In the genomic region with DNA sequence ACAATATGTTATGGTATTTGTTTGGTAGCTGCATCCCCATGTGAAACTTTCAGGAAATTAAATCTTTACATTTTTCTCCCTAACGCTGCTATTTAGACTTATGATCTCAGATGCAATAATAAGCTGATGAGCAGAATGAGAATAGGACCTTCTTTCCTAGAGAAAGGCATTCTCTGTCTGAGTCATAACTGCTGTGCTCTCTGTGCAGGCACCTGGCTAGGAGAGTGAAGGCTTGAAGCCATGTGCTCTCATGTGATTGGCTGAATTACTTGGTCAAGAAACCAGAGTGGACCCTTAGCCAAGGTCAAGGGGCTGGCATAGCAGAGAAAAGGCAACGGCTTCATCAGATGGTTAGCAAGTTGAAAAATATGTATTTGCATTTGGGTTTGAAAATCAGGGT, we compare ENCODE assay signal across 23 cellular contexts.
A peak's percentile ranks its signal among the peaks of the same experiment; 100 is the strongest.
DNase-seq lines count a peak whose midpoint lies in the region; ATAC-seq, FAIRE-seq and TF ChIP-seq lines count a peak whose summit lies in the region.
"Had no signal": no experiment of that assay in that cellular context is flagged by ENCODE, and none has a peak within 500 bp of the region (broad histone marks: within the 10 kb centered on the region; RNA-seq: fewer than 3 reads in every experiment).

No MANE protein-coding gene starts in this region.

- TF ChIP-seq EP300 in A549 (IDR thresholded peaks at IDR 0.05): no peak

- peak overlapping the region; percentile 96 to 97 for H3K27ac ChIP-seq in A549
- H3K27ac ChIP-seq: dorsolateral prefrontal cortex, esophagus muscularis mucosa, stomach, upper lobe of left lung had no signal

- H3K4me1 Mint-ChIP-seq in effector memory CD8-positive, alpha-beta T cell (ENCODE audit: low read depth in 2 of 2): no peaks in the 10 kb centered on the region
- H3K4me1 Mint-ChIP-seq: activated naive CD4-positive, alpha-beta T cell treated with anti-CD3 and anti-CD28 coated beads, Interleukin-2, amount 50 U/mL, for 24 hours; CD4-positive, alpha-beta memory T cell had no signal

- H3K9me3 ChIP-seq in A549: no peaks in the 10 kb centered on the region
- H3K9me3 ChIP-seq: esophagus muscularis mucosa, stomach, upper lobe of left lung had no signal

- CTCF ChIA-PET in A549 (lab: Yijun Ruan, JAX): interaction anchor here (5.3 kb wide), 1 partner anchor 229 kb away, joined by 27 read pairs; no protein-coding TSS in a partner anchor

- no peak for DNase-seq in A549 (ENCODE audit: low read depth in 1 of 2, low spot score in 1 of 2)
- peak; percentile 25 for DNase-seq in RPMI7951 (ENCODE audit: low read depth)
- peak; percentile 16 for DNase-seq in fibroblast of peridontal ligament (ENCODE audit: extremely low read depth)
- no peak for DNase-seq in NCI-H2107 treated with DMSO at 0.1 percent for 48 hours (lab: John Stamatoyannopoulos, UW; ENCODE audit: unreplicated experiment)
- no peak for DNase-seq in effector memory CD8-positive, alpha-beta T cell
- no peak for DNase-seq in DMS153 (lab: John Stamatoyannopoulos, UW)
- DNase-seq: activated CD4-positive, alpha-beta T cell treated with anti-CD3 and anti-CD28 coated beads, Interleukin-2, amount 50 U/mL, for 48 hours; activated T-cell treated with anti-CD3 and anti-CD28 coated beads, Interleukin-2, amount 50 U/mL, for 4 hours; CD4-positive, alpha-beta memory T cell; DMS79; dorsolateral prefrontal cortex; glutamatergic neuron; NCI-H1417 treated with DMSO at 0.1 percent for 48 hours; NCI-H2171 treated with DMSO at 0.1 percent for 48 hours; stomach; upper lobe of left lung had no signal

- H3K4me3 ChIP-seq in A549: no peak overlapping the region
- H3K4me3 ChIP-seq: dorsolateral prefrontal cortex, esophagus muscularis mucosa, lung, stomach, upper lobe of left lung had no signal

- TF ChIP-seq RAD21 in A549 (conservative IDR thresholded peaks at IDR 0.05 in 1 of 2, IDR thresholded peaks at IDR 0.05 in 1 of 2): no peak

- 62% methylated on average over 2 of the region's 2 CpGs for WGBS in A549 (ENCODE audit: missing lambda C conversion rate)

- FAIRE-seq in A549 (lab: Jason Lieb, UNC): no peak

- H3K4me3 Mint-ChIP-seq in effector memory CD8-positive, alpha-beta T cell: no peak overlapping the region
- H3K4me3 Mint-ChIP-seq: activated naive CD4-positive, alpha-beta T cell treated with anti-CD3 and anti-CD28 coated beads, Interleukin-2, amount 50 U/mL, for 24 hours; activated T-cell treated with anti-CD3 and anti-CD28 coated beads, Interleukin-2, amount 50 U/mL, for 4 hours; brain; CD4-positive, alpha-beta memory T cell; natural killer cell treated with Interleukin-12 subunit alpha and Interleukin-12 subunit beta and Interleukin-15 and Interleukin-18, amount 100 ng/mL, for 72 hours had no signal

- no peak overlapping the region for H3K27ac Mint-ChIP-seq in effector memory CD8-positive, alpha-beta T cell
- H3K27ac Mint-ChIP-seq: activated naive CD4-positive, alpha-beta T cell treated with anti-CD3 and anti-CD28 coated beads, Interleukin-2, amount 50 U/mL, for 24 hours; CD4-positive, alpha-beta memory T cell; natural killer cell treated with Interleukin-12 subunit alpha and Interleukin-12 subunit beta and Interleukin-15 and Interleukin-18, amount 100 ng/mL, for 72 hours had no signal

- POLR2A ChIA-PET in A549 (lab: Yijun Ruan, JAX): no interaction called here

- TF ChIP-seq POLR2A in A549 (IDR thresholded peaks at IDR 0.05; ENCODE audit: low read length): no peak

- no peaks in the 10 kb centered on the region for H3K9me3 Mint-ChIP-seq in effector memory CD8-positive, alpha-beta T cell
- H3K9me3 Mint-ChIP-seq: activated naive CD4-positive, alpha-beta T cell treated with anti-CD3 and anti-CD28 coated beads, Interleukin-2, amount 50 U/mL, for 24 hours; activated T-cell treated with anti-CD3 and anti-CD28 coated beads, Interleukin-2, amount 50 U/mL, for 4 hours; natural killer cell treated with Interleukin-12 subunit alpha and Interleukin-12 subunit beta and Interleukin-15 and Interleukin-18, amount 100 ng/mL, for 72 hours had no signal

- ATAC-seq in A549: no peak
- peak; percentile 36 for ATAC-seq in GM18909 (IDR thresholded peaks at IDR 0.05; ENCODE audit: poor library complexity, unreplicated experiment)
- ATAC-seq in HG02623 (IDR thresholded peaks at IDR 0.05; ENCODE audit: unreplicated experiment): no peak
- ATAC-seq in effector memory CD8-positive, alpha-beta T cell (replicated peaks): no peak
- ATAC-seq: activated T-cell treated with anti-CD3 and anti-CD28 coated beads, Interleukin-2, amount 50 U/mL, for 4 hours; natural killer cell treated with Interleukin-12 subunit alpha and Interleukin-12 subunit beta and Interleukin-15 and Interleukin-18, amount 100 ng/mL, for 72 hours had no signal

- H3K4me1 ChIP-seq in A549: peaks cover 64% of the 10 kb centered on the region

- H3K4me2 ChIP-seq in A549: peak overlapping the region; percentile 23; the same call in 1 of the 3 replicates

- TF ChIP-seq CTCF in A549 (IDR thresholded peaks at IDR 0.05): no peak

- H3K27me3 Mint-ChIP-seq in effector memory CD8-positive, alpha-beta T cell: peaks cover 27 to 50% of the 10 kb centered on the region in 2 donors
- H3K27me3 Mint-ChIP-seq: activated naive CD4-positive, alpha-beta T cell treated with anti-CD3 and anti-CD28 coated beads, Interleukin-2, amount 50 U/mL, for 24 hours had no signal

- H3K36me3 Mint-ChIP-seq in effector memory CD8-positive, alpha-beta T cell (ENCODE audit: insufficient read depth): no peaks in the 10 kb centered on the region
- H3K36me3 Mint-ChIP-seq: activated naive CD4-positive, alpha-beta T cell treated with anti-CD3 and anti-CD28 coated beads, Interleukin-2, amount 50 U/mL, for 24 hours; brain; CD4-positive, alpha-beta memory T cell; natural killer cell treated with Interleukin-12 subunit alpha and Interleukin-12 subunit beta and Interleukin-15 and Interleukin-18, amount 100 ng/mL, for 72 hours had no signal

TF ChIP-seq in A549, 52 proteins besides CTCF, POLR2A, EP300 and RAD21:
- no peak for TF ChIP-seq ZC3H11A (IDR thresholded peaks at IDR 0.05)
- TF ChIP-seq MAX (IDR thresholded peaks at IDR 0.05): peak; percentile 53

Comparison
In these comparisons a context has a peak if more than half of its experiments do, and no peak if none do; other contexts are left out.
1. DNase-seq: peak in RPMI7951 (single experiment) and fibroblast of peridontal ligament (single experiment); none in A549 (0 of 2), NCI-H2107 treated with DMSO at 0.1 percent for 48 hours (single experiment), effector memory CD8-positive, alpha-beta T cell (0 of 3) and DMS153 (single experiment).